In genomic region chr5:16160706-16161105, GRCh38 we compare ENCODE assay signal across 1 cellular context.
TF ChIP-seq lines count a peak whose summit lies in the region.

No MANE protein-coding gene starts in this region.

TF ChIP-seq in HepG2, 621 proteins besides CTCF, POLR2A, EP300 and RAD21 (continued from another document):
- TF ChIP-seq CREM (IDR thresholded peaks at IDR 0.05): 0 out of 2 replicates have a peak, but pooled peaks have one; percentile 14
- no peak for TF ChIP-seq CREM (CRISPR knock-in tag; IDR thresholded peaks at IDR 0.05)
- no peak for TF ChIP-seq ZBTB7B (CRISPR knock-in tag; IDR thresholded peaks at IDR 0.05)
- no peak for TF ChIP-seq FOXP4 (CRISPR knock-in tag; IDR thresholded peaks at IDR 0.05)
- peak; percentile 65 for TF ChIP-seq TEAD3 (CRISPR knock-in tag; optimal IDR thresholded peaks at IDR 0.05; ENCODE audit: borderline replicate concordance)
- TF ChIP-seq ZNF329 (CRISPR knock-in tag; IDR thresholded peaks at IDR 0.05; ENCODE audit: low read depth): no peak
- no peak for TF ChIP-seq NR2C2 (CRISPR knock-in tag; IDR thresholded peaks at IDR 0.05; ENCODE audit: borderline replicate concordance)
- TF ChIP-seq GFI1 (CRISPR knock-in tag; IDR thresholded peaks at IDR 0.05; ENCODE audit: borderline replicate concordance): no peak
- TF ChIP-seq ZNF652 (CRISPR knock-in tag; IDR thresholded peaks at IDR 0.05; ENCODE audit: borderline replicate concordance, low read depth): no peak
- TF ChIP-seq IRF1 (CRISPR knock-in tag; IDR thresholded peaks at IDR 0.05; ENCODE audit: low read depth): no peak
- no peak for TF ChIP-seq XBP1 (CRISPR knock-in tag; IDR thresholded peaks at IDR 0.05)
- peak; percentile 61; the same call in 1 of the 2 replicates for TF ChIP-seq SMC3 (IDR thresholded peaks at IDR 0.05; ENCODE audit: low read length)
- peak; percentile 71 for TF ChIP-seq HNF4A (CRISPR knock-in tag; IDR thresholded peaks at IDR 0.05)
- no peak for TF ChIP-seq POLR2G (IDR thresholded peaks at IDR 0.05; ENCODE audit: low read depth, low read length)
